Comparison of ENCODE assay signal across 8 cellular contexts in the genomic region with DNA sequence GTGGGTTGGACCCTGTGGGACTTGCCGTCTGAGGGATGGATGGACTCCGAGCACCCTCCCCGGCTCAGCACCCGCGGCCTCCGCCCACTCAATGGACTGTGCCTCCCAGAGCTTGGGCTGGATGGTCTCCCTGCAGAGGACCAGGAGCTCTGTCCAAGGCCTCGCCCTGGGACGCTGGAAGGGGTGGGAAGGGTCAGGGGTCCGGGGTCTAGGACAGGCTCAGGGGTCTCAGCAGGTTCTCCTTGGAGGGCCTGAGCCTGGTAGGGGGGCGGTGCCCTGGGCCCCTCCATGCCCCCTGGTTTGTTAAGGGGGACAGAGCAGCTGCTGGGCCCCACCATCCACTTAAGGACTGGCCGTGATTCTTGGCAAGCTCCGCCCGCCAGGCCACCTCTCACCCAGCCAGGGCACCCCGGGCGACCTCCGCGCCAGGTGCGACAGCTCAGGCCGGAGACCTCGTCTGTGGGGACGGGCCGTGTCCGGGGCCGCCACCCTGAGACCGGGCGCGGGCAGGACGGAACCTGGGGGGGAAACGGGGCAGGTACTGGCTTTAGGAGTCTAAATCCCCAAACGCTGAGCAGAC. TPM values are rescaled to one million over a fixed set of nuclear protein-coding genes. Genes with fewer than 3 reads are reported as not detected.
A peak's percentile ranks its signal among the peaks of the same experiment; 100 is the strongest.
DNase-seq lines count a peak whose midpoint lies in the region; ATAC-seq and TF ChIP-seq lines count a peak whose summit lies in the region.

No MANE protein-coding gene starts in this region.

- peaks cover 31% of the 10 kb centered on the region for H3K4me1 Mint-ChIP-seq in activated B cell treated with CpG ODN at 0.5 μM for 24 hours

- no peak overlapping the region for H3K27ac Mint-ChIP-seq in activated B cell treated with CpG ODN at 0.5 μM for 24 hours

- H3K36me3 ChIP-seq in gastroesophageal sphincter (peaks cover 0 to 26% of the 10 kb centered on the region in 2 donors), parathyroid adenoma (ENCODE audit: control insufficient read depth, insufficient read depth, low read length) (no peaks in the 10 kb centered on the region)

- TF ChIP-seq EP300 in gastroesophageal sphincter (IDR thresholded peaks at IDR 0.05): no peak

- intact Hi-C loops in activated B cell treated with CpG ODN at 0.5 μM for 24 hours (cut with micrococcal nuclease): loop anchor here (1.0 to 2.0 kb wide), 3 partner anchors 8 to 201 kb away; partner anchors contain the start of gene PDCD6

- H2AFZ ChIP-seq in parathyroid adenoma: peak overlapping the region; percentile 95

- TF ChIP-seq POLR2A in gastroesophageal sphincter (IDR thresholded peaks at IDR 0.05): no peak

- POLR2A ChIA-PET in activated B cell treated with CpG ODN at 0.5 μM for 24 hours (lab: Charles Lee): interaction anchor here (1.0 to 1.1 kb wide), 3 partner anchors 29 to 201 kb away, joined by 3 to 5 read pairs (median 3); partner anchors contain the start of gene EXOC3

- H3K9me3 ChIP-seq in gastroesophageal sphincter: no peaks in the 10 kb centered on the region
- H3K9me3 ChIP-seq in parathyroid adenoma (ENCODE audit: control insufficient read depth, low read length): no peaks in the 10 kb centered on the region

- ATAC-seq in GM19023 (IDR thresholded peaks at IDR 0.05; ENCODE audit: unreplicated experiment) (peak; percentile 14), HG03175 (IDR thresholded peaks at IDR 0.05; ENCODE audit: unreplicated experiment) (peak; percentile 15), activated B cell treated with CpG ODN at 0.5 μM for 24 hours (ENCODE audit: low read depth) (peak; percentile 7), gastroesophageal sphincter (peak; percentile 1), HG03457 (IDR thresholded peaks at IDR 0.05; ENCODE audit: unreplicated experiment) (no peak)

- H3K9me3 Mint-ChIP-seq in activated B cell treated with CpG ODN at 0.5 μM for 24 hours: no peaks in the 10 kb centered on the region

- CTCF ChIA-PET in activated B cell treated with CpG ODN at 0.5 μM for 24 hours (lab: Charles Lee): interaction anchor here (2.0 kb wide), 1 partner anchor 26 kb away, joined by 9 read pairs; no protein-coding TSS in a partner anchor

- H3K27me3 ChIP-seq in gastroesophageal sphincter: peaks cover 25% of the 10 kb centered on the region
- H3K27me3 ChIP-seq in parathyroid adenoma (ENCODE audit: control insufficient read depth, insufficient read depth, low read length): no peaks in the 10 kb centered on the region

- H3K36me3 Mint-ChIP-seq in activated B cell treated with CpG ODN at 0.5 μM for 24 hours (ENCODE audit: low read depth): no peaks in the 10 kb centered on the region

- H3K4me1 ChIP-seq in gastroesophageal sphincter: peaks cover 0 to 36% (median 18%) of the 10 kb centered on the region in 3 donors
- peaks cover 4% of the 10 kb centered on the region for H3K4me1 ChIP-seq in parathyroid adenoma

- H3K27me3 Mint-ChIP-seq in activated B cell treated with CpG ODN at 0.5 μM for 24 hours: peaks cover 16% of the 10 kb centered on the region

- H3K4me2 ChIP-seq in parathyroid adenoma (ENCODE audit: low read length): peak overlapping the region; percentile 68

- TF ChIP-seq CTCF in AG10803 (conservative IDR thresholded peaks at IDR 0.05; ENCODE audit: low read length) (no peak), activated B cell treated with CpG ODN at 0.5 μM for 24 hours (IDR thresholded peaks at IDR 0.05) (no peak), gastroesophageal sphincter (IDR thresholded peaks at IDR 0.05) (no peak), parathyroid adenoma (IDR thresholded peaks at IDR 0.05) (no peak)

- H3K4me3 ChIP-seq in AG10803 (ENCODE audit: low read length): peak overlapping the region; percentile 73
- peak overlapping the region; percentile 58 to 97 for H3K4me3 ChIP-seq in gastroesophageal sphincter
- peak overlapping the region; percentile 82 for H3K4me3 ChIP-seq in parathyroid adenoma (ENCODE audit: low read depth, low read length)

- H3K27ac ChIP-seq in gastroesophageal sphincter (peak overlapping the region; percentile 2 to 80 (median 78)), parathyroid adenoma (peak overlapping the region; percentile 70)

- DNase-seq in AG10803 (ENCODE audit: low read depth): no peak
- no peak for DNase-seq in activated B cell treated with CpG ODN at 0.5 μM for 24 hours
- no peak for DNase-seq in HuH-7 (ENCODE audit: low spot score)

- H3K9ac ChIP-seq in parathyroid adenoma: peak overlapping the region; percentile 89

- no peaks in the 10 kb centered on the region for H3K79me2 ChIP-seq in parathyroid adenoma

- 60% methylated on average over 2 of the region's 30 CpGs; no CpG with 5 or more reads in 1 of the 2 donors for WGBS in gastroesophageal sphincter (ENCODE audit: low coverage in 1 of 2), 2 donors

- peak overlapping the region; percentile 78 for H3K4me3 Mint-ChIP-seq in activated B cell treated with CpG ODN at 0.5 μM for 24 hours

RNA-seq across cellular contexts. Expression of gene EXOC3, which starts 29.2 kb away (rescaled TPM):
- total RNA-seq in activated B cell treated with CpG ODN at 0.5 μM for 24 hours (75.9 and 79.6 TPM in 2 replicates), gastroesophageal sphincter (10 to 100 TPM; 46.4 to 92.7 (median 60.3) TPM)

RNA-seq across cellular contexts. Expression of gene SLC9A3, which starts 52.1 kb away (rescaled TPM):
- total RNA-seq in activated B cell treated with CpG ODN at 0.5 μM for 24 hours (0.20 and 0.42 TPM in 2 replicates), gastroesophageal sphincter (1 to 10 TPM; 2.6 to 3.9 (median 2.8) TPM)
